ENCODE assay signal across 9 cellular contexts in the genomic region with DNA sequence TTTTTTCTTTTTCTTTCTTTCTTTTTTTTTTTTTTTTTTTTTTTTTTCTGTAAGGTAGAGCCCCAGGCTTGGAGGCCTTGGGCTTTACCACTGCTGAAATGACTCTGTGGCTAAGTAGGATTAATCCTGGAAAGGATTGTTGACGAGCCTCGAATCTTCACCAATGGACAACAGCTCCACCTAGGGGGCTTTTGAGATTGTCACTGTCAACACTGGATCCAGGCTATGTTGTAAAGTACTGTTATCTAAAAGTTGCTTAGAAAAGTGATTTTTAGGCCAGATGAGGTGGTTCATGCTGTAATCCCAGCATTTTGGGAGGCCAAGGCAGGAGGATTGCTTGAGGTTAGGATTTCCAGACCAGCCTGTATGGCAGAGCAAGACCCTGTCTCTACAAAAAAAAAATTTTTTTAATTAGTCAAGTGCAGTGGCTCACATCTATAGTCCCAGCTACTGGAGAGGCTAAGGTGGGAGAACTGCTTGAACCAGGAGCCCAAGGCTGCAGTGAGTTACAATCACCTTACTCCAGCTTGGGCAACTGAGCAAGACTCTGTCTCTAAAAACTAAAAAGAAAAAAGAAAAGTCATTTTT. TPM values are rescaled to one million over a fixed set of nuclear protein-coding genes. Genes with fewer than 3 reads are reported as not detected.
A peak's percentile ranks its signal among the peaks of the same experiment; 100 is the strongest.
DNase-seq lines count a peak whose midpoint lies in the region; ATAC-seq and TF ChIP-seq lines count a peak whose summit lies in the region.
"Had no signal": no experiment of that assay in that cellular context is flagged by ENCODE, and none has a peak within 500 bp of the region (broad histone marks: within the 10 kb centered on the region; RNA-seq: fewer than 3 reads in every experiment).

No MANE protein-coding gene starts in this region.

- no peak overlapping the region for H2BK120ac ChIP-seq in neuronal stem cell (ENCODE audit: low read depth, low read length)

- H2AK5ac ChIP-seq in neuronal stem cell (ENCODE audit: low read depth, low read length): no peak overlapping the region

- peak; percentile 47 to 63 (median 48) for DNase-seq in CD4-positive, alpha-beta memory T cell
- DNase-seq in HFF-Myc (ENCODE audit: extremely low read depth, low read depth) (peak; percentile 65), OCI-M2 (lab: John Stamatoyannopoulos, UW; ENCODE audit: unreplicated experiment) (peak; percentile 15), activated T-helper 1 cell treated with Interleukin-2 at 50 U/mL for 16 hours (ENCODE audit: low read depth) (peak; percentile 18), fibroblast of the conjunctiva (ENCODE audit: low read depth) (peak; percentile 74), neuronal stem cell (ENCODE audit: low spot score) (peak; percentile 67), type B pancreatic cell (ENCODE audit: extremely low spot score, unreplicated experiment) (no peak)

- no peaks in the 10 kb centered on the region for H3K9me3 Mint-ChIP-seq in CD4-positive, alpha-beta memory T cell
- no peaks in the 10 kb centered on the region for H3K9me3 Mint-ChIP-seq in type B pancreatic cell

- H3K9ac ChIP-seq in neuronal stem cell (ENCODE audit: low read depth, low read length, poor library complexity): no peak overlapping the region

- H4K91ac ChIP-seq in neuronal stem cell (ENCODE audit: low read depth, low read length, poor library complexity): no peak overlapping the region

- peaks cover 0 to 5% (median 1%) of the 10 kb centered on the region in 4 donors for H3K4me1 Mint-ChIP-seq in CD4-positive, alpha-beta memory T cell
- H3K4me1 Mint-ChIP-seq in type B pancreatic cell (ENCODE audit: unreplicated experiment): peaks cover 4% of the 10 kb centered on the region

- peak overlapping the region in 1 of 7 donors; percentile 37 for H3K27ac Mint-ChIP-seq in CD4-positive, alpha-beta memory T cell
- no peak overlapping the region for H3K27ac Mint-ChIP-seq in type B pancreatic cell

- H2BK15ac ChIP-seq in neuronal stem cell (ENCODE audit: low read length): no peak overlapping the region

- H3K4me1 ChIP-seq in CD4-positive, alpha-beta memory T cell (ENCODE audit: insufficient read depth, low read length): no peaks in the 10 kb centered on the region
- no peaks in the 10 kb centered on the region for H3K4me1 ChIP-seq in neuronal stem cell (ENCODE audit: control insufficient read depth in 2 of 2, insufficient read depth in 1 of 2, low read depth in 1 of 2, low read length in 2 of 2)

- POLR2A ChIA-PET in CD4-positive, alpha-beta memory T cell (lab: Charles Lee; ENCODE audit: partially characterized antibody): interaction anchor here (0.6 to 1.3 kb wide), 3 partner anchors 63 to 184 kb away, joined by 3 to 4 read pairs (median 4); a partner anchor contains a TSS

- no peak overlapping the region for H3K18ac ChIP-seq in neuronal stem cell (ENCODE audit: low read length)

- no peaks in the 10 kb centered on the region for H3K27me3 ChIP-seq in CD4-positive, alpha-beta memory T cell (ENCODE audit: insufficient read depth, low read length)
- H3K27me3 ChIP-seq in neuronal stem cell (ENCODE audit: control insufficient read depth in 3 of 3, insufficient read depth in 3 of 3, low read depth in 1 of 3, low read length in 3 of 3): no peaks in the 10 kb centered on the region

- peaks cover 33 to 60% of the 10 kb centered on the region in 2 donors for H3K36me3 Mint-ChIP-seq in CD4-positive, alpha-beta memory T cell
- H3K36me3 Mint-ChIP-seq in type B pancreatic cell: peaks cover 10% of the 10 kb centered on the region

- no peaks in the 10 kb centered on the region for H3K27me3 Mint-ChIP-seq in CD4-positive, alpha-beta memory T cell
- H3K27me3 Mint-ChIP-seq in type B pancreatic cell: no peaks in the 10 kb centered on the region

- TF ChIP-seq CTCF in HFF-Myc (IDR thresholded peaks at IDR 0.05; ENCODE audit: low read depth, low read length, missing control alignments) (peak; percentile 73), type B pancreatic cell (conservative IDR thresholded peaks at IDR 0.05) (peak; percentile 85)

- CTCF ChIA-PET in CD4-positive, alpha-beta memory T cell (lab: Charles Lee; ENCODE audit: partially characterized antibody): interaction anchor here (0.6 to 3.3 kb wide), 23 partner anchors 11 to 621 kb away, joined by 3 to 28 read pairs (median 3); a partner anchor contains a TSS

- no peak overlapping the region for H3K27ac ChIP-seq in CD4-positive, alpha-beta memory T cell (ENCODE audit: low read depth, low read length)
- H3K27ac ChIP-seq in neuronal stem cell (replicated peaks; ENCODE audit: low read length): no peak overlapping the region
- H3K27ac ChIP-seq: SK-N-MC had no signal

- no peak overlapping the region for H2BK5ac ChIP-seq in neuronal stem cell (ENCODE audit: low read length)

- H3K14ac ChIP-seq in neuronal stem cell (ENCODE audit: low read length): no peak overlapping the region

- no peaks in the 10 kb centered on the region for H3K9me3 ChIP-seq in CD4-positive, alpha-beta memory T cell (ENCODE audit: control insufficient read depth in 1 of 2, low read length in 2 of 2)
- H3K9me3 ChIP-seq in neuronal stem cell (replicated peaks in 1 of 2; ENCODE audit: control insufficient read depth in 2 of 2, insufficient read depth in 1 of 2, low read depth in 1 of 2, low read length in 2 of 2): no peaks in the 10 kb centered on the region

- intact Hi-C loops in CD4-positive, alpha-beta memory T cell (cut with micrococcal nuclease): loop anchor here (1.0 to 10.0 kb wide), 4 partner anchors 160 to 619 kb away; a partner anchor contains a TSS

- H3K4ac ChIP-seq in neuronal stem cell (ENCODE audit: low read length): no peak overlapping the region

- H3K4me2 ChIP-seq in neuronal stem cell (ENCODE audit: insufficient read depth, low read length, poor library complexity, severe bottlenecking): no peak overlapping the region

- H3K79me1 ChIP-seq in neuronal stem cell (ENCODE audit: low read depth, low read length): no peaks in the 10 kb centered on the region

- WGBS in neuronal stem cell (ENCODE audit: extremely low coverage in 2 of 2, insufficient read length in 2 of 2, insufficient replicate concordance in 1 of 2), 2 donors: no CpG with 5 or more reads among the region's 2 CpGs

- ATAC-seq in HG03460 (IDR thresholded peaks at IDR 0.05; ENCODE audit: unreplicated experiment): no peak

- no peak overlapping the region for H3K4me3 ChIP-seq in CD4-positive, alpha-beta memory T cell (ENCODE audit: low read length in 2 of 2)
- H3K4me3 ChIP-seq in HFF-Myc (replicated peaks; ENCODE audit: low read depth, low read length): no peak overlapping the region
- no peak overlapping the region for H3K4me3 ChIP-seq in neuronal stem cell (ENCODE audit: low read length in 2 of 2)
- H3K4me3 ChIP-seq: SK-N-MC had no signal

- peaks cover 36% of the 10 kb centered on the region for H3K36me3 ChIP-seq in CD4-positive, alpha-beta memory T cell (ENCODE audit: insufficient read depth, low read length)
- H3K36me3 ChIP-seq in neuronal stem cell (replicated peaks in 1 of 2; ENCODE audit: control insufficient read depth in 2 of 2, insufficient read depth in 2 of 2, low read length in 2 of 2): peaks cover 25 to 84% of the 10 kb centered on the region in 2 donors

- no peak overlapping the region for H2BK12ac ChIP-seq in neuronal stem cell (ENCODE audit: low read length)

- no peak overlapping the region for H4K8ac ChIP-seq in neuronal stem cell (ENCODE audit: low read depth, low read length)

- H3K4me3 Mint-ChIP-seq in CD4-positive, alpha-beta memory T cell: no peak overlapping the region
- no peak overlapping the region for H3K4me3 Mint-ChIP-seq in type B pancreatic cell

- no peak overlapping the region for H2AFZ ChIP-seq in neuronal stem cell (ENCODE audit: low read length)

- H3K23ac ChIP-seq in neuronal stem cell (ENCODE audit: low read depth, low read length, poor library complexity): no peak overlapping the region

RNA-seq across cellular contexts. Expression of a gene that starts 41.6 kb away (rescaled TPM):
- total RNA-seq in CD4-positive, alpha-beta memory T cell: 10 to 100 TPM; 21.8 to 26.7 TPM
- 10 to 100 TPM; 17.0 to 19.8 TPM for polyA plus RNA-seq in CD4-positive, alpha-beta memory T cell
- polyA plus RNA-seq in neuronal stem cell (2013, experiment 1 of 2): 7.1 TPM
- polyA plus RNA-seq in neuronal stem cell (2013, experiment 2 of 2): 7.1 TPM
- total RNA-seq in type B pancreatic cell (ENCODE audit: low replicate concordance): 27.3 and 29.1 TPM in 2 replicates

RNA-seq across cellular contexts. Expression of a gene that starts 41.8 kb away (rescaled TPM):
- 1 to 10 TPM; 2.3 to 3.2 TPM for total RNA-seq in CD4-positive, alpha-beta memory T cell
- polyA plus RNA-seq in CD4-positive, alpha-beta memory T cell: 1 to 10 TPM; 3.8 to 4.4 TPM
- polyA plus RNA-seq in neuronal stem cell (2013, experiment 1 of 2): 7.3 TPM
- polyA plus RNA-seq in neuronal stem cell (2013, experiment 2 of 2): 7.4 TPM
- 13.7 and 14.8 TPM in 2 replicates for total RNA-seq in type B pancreatic cell (ENCODE audit: low replicate concordance)

RNA-seq across cellular contexts. Expression of a gene that starts 56.4 kb away (rescaled TPM):
- 10 to 100 TPM; 50.0 to 53.9 TPM for total RNA-seq in CD4-positive, alpha-beta memory T cell
- polyA plus RNA-seq in CD4-positive, alpha-beta memory T cell: 1 to 10 TPM in 1 of 2 donors, under 1 TPM in 1; 0.46 to 4.3 TPM
- polyA plus RNA-seq in neuronal stem cell (2013, experiment 1 of 2): 16.8 TPM
- polyA plus RNA-seq in neuronal stem cell (2013, experiment 2 of 2): 16.8 TPM
- 52.5 and 54.1 TPM in 2 replicates for total RNA-seq in type B pancreatic cell (ENCODE audit: low replicate concordance)
